In the genomic region with DNA sequence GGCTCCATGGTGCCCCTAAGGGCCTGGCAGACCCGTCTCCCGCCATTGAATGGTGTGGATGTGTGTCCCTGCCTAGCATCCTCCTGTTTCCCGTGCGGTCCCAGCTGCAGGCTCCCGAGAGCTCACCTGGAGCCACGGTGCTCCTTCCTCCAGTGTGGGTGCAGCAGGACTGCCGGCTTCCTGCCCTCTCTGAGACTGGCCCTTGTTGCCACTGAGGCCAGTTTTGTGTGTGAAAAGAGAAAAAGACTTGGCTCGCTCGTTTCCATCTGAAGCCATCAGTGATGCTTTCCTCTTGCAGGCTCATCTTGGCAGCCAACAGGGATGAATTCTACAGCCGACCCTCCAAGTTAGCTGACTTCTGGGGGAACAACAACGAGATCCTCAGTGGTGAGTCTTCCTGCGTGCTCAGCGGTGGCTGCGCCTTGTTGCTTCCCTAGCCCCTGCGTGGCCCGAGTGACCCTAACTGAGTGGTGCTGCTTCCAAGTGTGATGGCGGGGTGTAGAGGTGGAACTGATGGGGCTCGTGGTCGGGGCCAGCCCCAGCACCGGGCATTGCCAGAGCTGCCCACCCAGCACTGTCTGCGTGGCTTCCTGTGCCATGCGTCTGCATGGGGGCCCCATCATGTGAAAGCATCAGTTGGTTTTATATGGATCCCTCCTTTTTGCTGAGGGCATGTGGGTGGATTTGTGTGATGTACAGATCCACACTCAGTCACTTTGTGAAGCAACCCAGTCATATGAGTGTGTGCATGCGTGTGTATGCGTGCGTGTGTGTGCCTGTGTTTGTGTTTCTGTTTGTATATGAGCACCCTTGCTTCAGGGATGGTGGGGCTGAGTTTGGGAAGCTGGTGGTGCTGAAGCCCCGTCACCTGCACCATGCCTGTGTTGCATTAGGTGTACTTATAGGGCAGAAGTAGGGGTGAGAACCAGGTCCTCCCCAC, we compare ENCODE assay signal across 1 cellular context.
TF ChIP-seq lines count a peak whose summit lies in the region.

No MANE protein-coding gene starts in this region.

TF ChIP-seq in K562, 482 proteins besides CTCF, POLR2A, EP300 and RAD21 (continues in another document):
- no peak for TF ChIP-seq RBM14 (IDR thresholded peaks at IDR 0.05; ENCODE audit: borderline replicate concordance, insufficient read depth, low read depth, low read length)
- TF ChIP-seq TCF15 (CRISPR knock-in tag; IDR thresholded peaks at IDR 0.05): peak; percentile 16; the same call in 1 of the 2 replicates
- no peak for TF ChIP-seq TEAD4 (IDR thresholded peaks at IDR 0.05; ENCODE audit: low read length)
- no peak for TF ChIP-seq TEAD4 (CRISPR knock-in tag; IDR thresholded peaks at IDR 0.05; ENCODE audit: borderline replicate concordance)
- TF ChIP-seq, protein P1, sequence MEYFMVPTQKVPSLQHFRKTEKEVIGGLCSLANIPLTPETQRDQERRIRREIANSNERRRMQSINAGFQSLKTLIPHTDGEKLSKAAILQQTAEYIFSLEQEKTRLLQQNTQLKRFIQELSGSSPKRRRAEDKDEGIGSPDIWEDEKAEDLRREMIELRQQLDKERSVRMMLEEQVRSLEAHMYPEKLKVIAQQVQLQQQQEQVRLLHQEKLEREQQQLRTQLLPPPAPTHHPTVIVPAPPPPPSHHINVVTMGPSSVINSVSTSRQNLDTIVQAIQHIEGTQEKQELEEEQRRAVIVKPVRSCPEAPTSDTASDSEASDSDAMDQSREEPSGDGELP (CRISPR knock-in tag; IDR thresholded peaks at IDR 0.05; ENCODE audit: borderline replicate concordance): peak; percentile 34; the same call in 1 of the 2 replicates
- no peak for TF ChIP-seq CBFA2T2 (conservative IDR thresholded peaks at IDR 0.05)
- no peak for TF ChIP-seq ZNF589 (CRISPR knock-in tag; IDR thresholded peaks at IDR 0.05; ENCODE audit: low read depth)
- peak; percentile 79; the same call in 1 of the 2 replicates for TF ChIP-seq ZNF124 (CRISPR knock-in tag; IDR thresholded peaks at IDR 0.05)
- no peak for TF ChIP-seq POLR3A (IDR thresholded peaks at IDR 0.05; ENCODE audit: borderline replicate concordance, extremely low read depth, insufficient read depth, insufficient read length)
- no peak for TF ChIP-seq C11orf30 (IDR thresholded peaks at IDR 0.05; ENCODE audit: low read depth)
- no peak for TF ChIP-seq PHF21A (IDR thresholded peaks at IDR 0.05; ENCODE audit: borderline replicate concordance, low read depth)
- no peak for TF ChIP-seq CBX1 (IDR thresholded peaks at IDR 0.05; ENCODE audit: low read depth)
- no peak for TF ChIP-seq ZNF717 (CRISPR knock-in tag; IDR thresholded peaks at IDR 0.05)
- 0 out of 4 replicates have a peak, but pooled peaks of 1 of the 2 experiments have one; percentile 24 for TF ChIP-seq MAZ (CRISPR knock-in tag; conservative IDR thresholded peaks at IDR 0.05 in 1 of 2, IDR thresholded peaks at IDR 0.05 in 1 of 2)
- no peak for TF ChIP-seq NR4A1 (CRISPR knock-in tag; IDR thresholded peaks at IDR 0.05)
- no peak for TF ChIP-seq NR4A1 (tag; IDR thresholded peaks at IDR 0.05)
- TF ChIP-seq FOXK2 (conservative IDR thresholded peaks at IDR 0.05 in 1 of 2, IDR thresholded peaks at IDR 0.05 in 1 of 2; ENCODE audit: low read depth in 2 of 2): no peak
- TF ChIP-seq NFATC3 (IDR thresholded peaks at IDR 0.05): no peak
- peak; percentile 57; the same call in 1 of the 2 replicates for TF ChIP-seq POLR2AphosphoS2 (IDR thresholded peaks at IDR 0.05; ENCODE audit: low read length)
- no peak for TF ChIP-seq STAG1 (CRISPR knock-in tag; IDR thresholded peaks at IDR 0.05; ENCODE audit: borderline replicate concordance)
- 0 out of 2 replicates have a peak, but pooled peaks have one; percentile 1 for TF ChIP-seq HDAC6 (IDR thresholded peaks at IDR 0.05; ENCODE audit: low read depth, low read length)
- TF ChIP-seq ZNF133 (CRISPR knock-in tag; IDR thresholded peaks at IDR 0.05): no peak
- no peak for TF ChIP-seq NUFIP1 (IDR thresholded peaks at IDR 0.05; ENCODE audit: partially characterized antibody)
- no peak for TF ChIP-seq ZNF668 (CRISPR knock-in tag; IDR thresholded peaks at IDR 0.05)
- TF ChIP-seq AFF4 (CRISPR knock-in tag; IDR thresholded peaks at IDR 0.05): no peak
- TF ChIP-seq SMARCC2 (IDR thresholded peaks at IDR 0.05; ENCODE audit: low read depth): no peak
- TF ChIP-seq JUN (IDR thresholded peaks at IDR 0.05; ENCODE audit: borderline replicate concordance, low read depth, low read length): no peak
- TF ChIP-seq JUN (CRISPR knock-in tag; IDR thresholded peaks at IDR 0.05; ENCODE audit: borderline replicate concordance): 0 out of 2 replicates have a peak, but pooled peaks have one; percentile 26
- 0 out of 2 replicates have a peak, but pooled peaks have one; percentile 23 for TF ChIP-seq CEBPG (CRISPR knock-in tag; IDR thresholded peaks at IDR 0.05)
- TF ChIP-seq CEBPG (tag; conservative IDR thresholded peaks at IDR 0.05 in 1 of 2, IDR thresholded peaks at IDR 0.05 in 1 of 2): no peak
- TF ChIP-seq DMBX1 (CRISPR knock-in tag; IDR thresholded peaks at IDR 0.05; ENCODE audit: borderline replicate concordance): no peak
- no peak for TF ChIP-seq CREB5 (CRISPR knock-in tag; IDR thresholded peaks at IDR 0.05)
- no peak for TF ChIP-seq PYGO2 (tag; IDR thresholded peaks at IDR 0.05)
- no peak for TF ChIP-seq FOXP1 (CRISPR knock-in tag; IDR thresholded peaks at IDR 0.05)
- no peak for TF ChIP-seq GATAD2B (IDR thresholded peaks at IDR 0.05; ENCODE audit: borderline replicate concordance)
- no peak for TF ChIP-seq CEBPZ (IDR thresholded peaks at IDR 0.05; ENCODE audit: borderline replicate concordance, low read depth, low read length)
- no peak for TF ChIP-seq ZNF408 (CRISPR knock-in tag; IDR thresholded peaks at IDR 0.05; ENCODE audit: low read depth)
- no peak for TF ChIP-seq NR3C1 (CRISPR knock-in tag; IDR thresholded peaks at IDR 0.05)
- TF ChIP-seq, protein P2, sequence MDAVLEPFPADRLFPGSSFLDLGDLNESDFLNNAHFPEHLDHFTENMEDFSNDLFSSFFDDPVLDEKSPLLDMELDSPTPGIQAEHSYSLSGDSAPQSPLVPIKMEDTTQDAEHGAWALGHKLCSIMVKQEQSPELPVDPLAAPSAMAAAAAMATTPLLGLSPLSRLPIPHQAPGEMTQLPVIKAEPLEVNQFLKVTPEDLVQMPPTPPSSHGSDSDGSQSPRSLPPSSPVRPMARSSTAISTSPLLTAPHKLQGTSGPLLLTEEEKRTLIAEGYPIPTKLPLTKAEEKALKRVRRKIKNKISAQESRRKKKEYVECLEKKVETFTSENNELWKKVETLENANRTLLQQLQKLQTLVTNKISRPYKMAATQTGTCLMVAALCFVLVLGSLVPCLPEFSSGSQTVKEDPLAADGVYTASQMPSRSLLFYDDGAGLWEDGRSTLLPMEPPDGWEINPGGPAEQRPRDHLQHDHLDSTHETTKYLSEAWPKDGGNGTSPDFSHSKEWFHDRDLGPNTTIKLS (IDR thresholded peaks at IDR 0.05; ENCODE audit: borderline replicate concordance, low read depth): no peak
- TF ChIP-seq CBX2 (IDR thresholded peaks at IDR 0.05; ENCODE audit: insufficient read depth, low read length, poor library complexity, severe bottlenecking): no peak
- no peak for TF ChIP-seq RHOXF2B (CRISPR knock-in tag; conservative IDR thresholded peaks at IDR 0.05)
- TF ChIP-seq, protein P3, sequence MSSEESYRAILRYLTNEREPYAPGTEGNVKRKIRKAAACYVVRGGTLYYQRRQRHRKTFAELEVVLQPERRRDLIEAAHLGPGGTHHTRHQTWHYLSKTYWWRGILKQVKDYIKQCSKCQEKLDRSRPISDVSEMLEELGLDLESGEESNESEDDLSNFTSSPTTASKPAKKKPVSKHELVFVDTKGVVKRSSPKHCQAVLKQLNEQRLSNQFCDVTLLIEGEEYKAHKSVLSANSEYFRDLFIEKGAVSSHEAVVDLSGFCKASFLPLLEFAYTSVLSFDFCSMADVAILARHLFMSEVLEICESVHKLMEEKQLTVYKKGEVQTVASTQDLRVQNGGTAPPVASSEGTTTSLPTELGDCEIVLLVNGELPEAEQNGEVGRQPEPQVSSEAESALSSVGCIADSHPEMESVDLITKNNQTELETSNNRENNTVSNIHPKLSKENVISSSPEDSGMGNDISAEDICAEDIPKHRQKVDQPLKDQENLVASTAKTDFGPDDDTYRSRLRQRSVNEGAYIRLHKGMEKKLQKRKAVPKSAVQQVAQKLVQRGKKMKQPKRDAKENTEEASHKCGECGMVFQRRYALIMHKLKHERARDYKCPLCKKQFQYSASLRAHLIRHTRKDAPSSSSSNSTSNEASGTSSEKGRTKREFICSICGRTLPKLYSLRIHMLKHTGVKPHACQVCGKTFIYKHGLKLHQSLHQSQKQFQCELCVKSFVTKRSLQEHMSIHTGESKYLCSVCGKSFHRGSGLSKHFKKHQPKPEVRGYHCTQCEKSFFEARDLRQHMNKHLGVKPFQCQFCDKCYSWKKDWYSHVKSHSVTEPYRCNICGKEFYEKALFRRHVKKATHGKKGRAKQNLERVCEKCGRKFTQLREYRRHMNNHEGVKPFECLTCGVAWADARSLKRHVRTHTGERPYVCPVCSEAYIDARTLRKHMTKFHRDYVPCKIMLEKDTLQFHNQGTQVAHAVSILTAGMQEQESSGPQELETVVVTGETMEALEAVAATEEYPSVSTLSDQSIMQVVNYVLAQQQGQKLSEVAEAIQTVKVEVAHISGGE (CRISPR knock-in tag; IDR thresholded peaks at IDR 0.05): no peak
- TF ChIP-seq ZBED1 (IDR thresholded peaks at IDR 0.05): no peak
